Comparison of ENCODE assay signal across 29 cellular contexts in genomic region chr7:90675982-90676381, GRCh38.
"Had no signal": no experiment of that assay in that cellular context is flagged by ENCODE, and none has a peak within 500 bp of the region (broad histone marks: within the 10 kb centered on the region; RNA-seq: fewer than 3 reads in every experiment).

No MANE protein-coding gene starts in this region.

- DNase-seq: dermis blood vessel endothelial cell; effector memory CD4-positive, alpha-beta T cell; erythroblast; esophagus squamous epithelium; foreskin fibroblast; heart left ventricle; kidney; mucosa of descending colon; naive B cell; nucleus accumbens; right cardiac atrium; stimulated activated CD4-positive, alpha-beta T cell treated with anti-CD3 and anti-CD28 coated beads, Interleukin-15, amount 100 ng/mL, for 24 hours; stimulated activated CD4-positive, alpha-beta T cell treated with anti-CD3 and anti-CD28 coated beads, Interleukin-2, amount 100 ng/mL, for 48 hours; stimulated activated naive B cell treated with anti-CD40 and anti-IgM and Interleukin-4, amounts not matched to agents 10 μg/mL and 1 μg/mL and 100 μg/mL, for 72 hours; upper lobe of right lung had no signal

- H3K4me2 ChIP-seq: hepatocyte had no signal

- H3K27ac Mint-ChIP-seq: memory B cell; mesothelial cell of epicardium; stimulated activated naive CD8-positive, alpha-beta T cell treated with anti-CD3 and anti-CD28 coated beads, Interleukin-15, Interleukin-2, amounts not matched to agents 100 ng/mL and 50 ng/mL, for 24 hours had no signal

- H3K36me3 ChIP-seq: esophagus squamous epithelium, gastroesophageal sphincter, heart left ventricle, prostate gland, thoracic aorta, tibial nerve, upper lobe of right lung, vagina had no signal

- H3K4me3 Mint-ChIP-seq: memory B cell; mesothelial cell of epicardium; nephron; stimulated activated naive B cell treated with anti-CD40 and anti-IgM and Interleukin-4, amounts not matched to agents 10 μg/mL and 1 μg/mL and 100 μg/mL, for 72 hours; stimulated activated naive CD8-positive, alpha-beta T cell treated with anti-CD3 and anti-CD28 coated beads, Interleukin-15, Interleukin-2, amounts not matched to agents 100 ng/mL and 50 ng/mL, for 24 hours had no signal

- H3K9me3 ChIP-seq: esophagus squamous epithelium, gastroesophageal sphincter, heart left ventricle, mucosa of descending colon, prostate gland, thoracic aorta, tibial nerve, upper lobe of right lung, vagina had no signal

- ATAC-seq: gastroesophageal sphincter; heart left ventricle; left lobe of liver; mucosa of descending colon; right cardiac atrium; stimulated activated naive B cell treated with anti-CD40 and anti-IgM and Interleukin-4, amounts not matched to agents 10 μg/mL and 1 μg/mL and 100 μg/mL, for 72 hours; upper lobe of right lung had no signal

- H2AFZ ChIP-seq: hepatocyte had no signal

- H3K27me3 ChIP-seq: esophagus squamous epithelium, gastroesophageal sphincter, heart left ventricle, hepatocyte, tibial nerve, upper lobe of right lung, vagina had no signal

- H3K36me3 Mint-ChIP-seq: mesothelial cell of epicardium had no signal

- H3K4me1 ChIP-seq: esophagus squamous epithelium, prostate gland, upper lobe of right lung, vagina had no signal

- H3K4me3 ChIP-seq: coronary artery, esophagus squamous epithelium, gastroesophageal sphincter, heart left ventricle, hepatocyte, lung, mucosa of descending colon, prostate gland, skin epidermis, thoracic aorta, tibial nerve, upper lobe of right lung, vagina had no signal

- H3K9me3 Mint-ChIP-seq: memory B cell; mesothelial cell of epicardium; nephron; stimulated activated naive B cell treated with anti-CD40 and anti-IgM and Interleukin-4, amounts not matched to agents 10 μg/mL and 1 μg/mL and 100 μg/mL, for 72 hours had no signal

- H3K27ac ChIP-seq: coronary artery, esophagus squamous epithelium, gastroesophageal sphincter, heart left ventricle, hepatocyte, prostate gland, skin epidermis, thoracic aorta, tibial nerve, upper lobe of right lung, vagina had no signal

- H3K27me3 Mint-ChIP-seq: memory B cell; naive B cell; stimulated activated naive B cell treated with anti-CD40 and anti-IgM and Interleukin-4, amounts not matched to agents 10 μg/mL and 1 μg/mL and 100 μg/mL, for 72 hours; stimulated activated naive CD8-positive, alpha-beta T cell treated with anti-CD3 and anti-CD28 coated beads, Interleukin-15, Interleukin-2, amounts not matched to agents 100 ng/mL and 50 ng/mL, for 24 hours had no signal
